1 cellular context compared by ENCODE assay signal in genomic region chr2:39532933-39533332, GRCh38.
TF ChIP-seq lines count a peak whose summit lies in the region.

No MANE protein-coding gene starts in this region.

TF ChIP-seq in HepG2, 621 proteins besides CTCF, POLR2A, EP300 and RAD21 (continued from another document and continues in another):
- TF ChIP-seq ZHX2 (IDR thresholded peaks at IDR 0.05; ENCODE audit: low read depth) (no peak), ZHX2 (CRISPR knock-in tag; IDR thresholded peaks at IDR 0.05; ENCODE audit: borderline replicate concordance) (no peak), SOX6 (IDR thresholded peaks at IDR 0.05) (no peak), SOX6 (CRISPR knock-in tag; IDR thresholded peaks at IDR 0.05) (peak; percentile 61), SRSF4 (IDR thresholded peaks at IDR 0.05; ENCODE audit: low read depth, low read length, poor library complexity, severe bottlenecking) (no peak), MED1 (CRISPR knock-in tag; IDR thresholded peaks at IDR 0.05) (no peak), ZNF333 (CRISPR knock-in tag; IDR thresholded peaks at IDR 0.05; ENCODE audit: borderline replicate concordance) (no peak), TBX2 (CRISPR knock-in tag; IDR thresholded peaks at IDR 0.05; ENCODE audit: borderline replicate concordance) (0 out of 2 replicates have a peak, but pooled peaks have one; percentile 41), ETV6 (CRISPR knock-in tag; conservative IDR thresholded peaks at IDR 0.05) (no peak), SOX13 (IDR thresholded peaks at IDR 0.05) (no peak), SOX13 (CRISPR knock-in tag; conservative IDR thresholded peaks at IDR 0.05 in 1 of 2, IDR thresholded peaks at IDR 0.05 in 1 of 2) (peak in 1 of 2 experiments; percentile 48; a peak in 1 of 4 replicates), CEBPZ (IDR thresholded peaks at IDR 0.05; ENCODE audit: low read length) (no peak), REL (CRISPR knock-in tag; conservative IDR thresholded peaks at IDR 0.05) (no peak), ZBTB2 (CRISPR knock-in tag; IDR thresholded peaks at IDR 0.05; ENCODE audit: low read depth) (no peak), PAWR (CRISPR knock-in tag; IDR thresholded peaks at IDR 0.05; ENCODE audit: borderline replicate concordance) (no peak), MAFF (IDR thresholded peaks at IDR 0.05; ENCODE audit: low read depth, low read length) (no peak), ZNF777 (CRISPR knock-in tag; IDR thresholded peaks at IDR 0.05) (no peak), SP140L (CRISPR knock-in tag; IDR thresholded peaks at IDR 0.05; ENCODE audit: borderline replicate concordance) (no peak), RBAK (CRISPR knock-in tag; IDR thresholded peaks at IDR 0.05) (no peak), ESRRA (CRISPR knock-in tag; IDR thresholded peaks at IDR 0.05; ENCODE audit: low read depth) (no peak), RNF2 (conservative IDR thresholded peaks at IDR 0.05; ENCODE audit: low read depth) (no peak), JARID2 (CRISPR knock-in tag; IDR thresholded peaks at IDR 0.05; ENCODE audit: insufficient replicate concordance) (no peak), FOXJ3 (CRISPR knock-in tag; IDR thresholded peaks at IDR 0.05; ENCODE audit: borderline replicate concordance) (no peak), ZNF350 (CRISPR knock-in tag; IDR thresholded peaks at IDR 0.05; ENCODE audit: borderline replicate concordance, low read depth) (no peak), E2F2 (CRISPR knock-in tag; IDR thresholded peaks at IDR 0.05; ENCODE audit: borderline replicate concordance) (no peak), ZNF572 (CRISPR knock-in tag; IDR thresholded peaks at IDR 0.05) (no peak), ZFP82 (CRISPR knock-in tag; IDR thresholded peaks at IDR 0.05; ENCODE audit: borderline replicate concordance) (no peak), PBX3 (CRISPR knock-in tag; IDR thresholded peaks at IDR 0.05; ENCODE audit: borderline replicate concordance) (no peak), FOXC1 (CRISPR knock-in tag; IDR thresholded peaks at IDR 0.05; ENCODE audit: borderline replicate concordance) (no peak), ZMYM4 (CRISPR knock-in tag; IDR thresholded peaks at IDR 0.05) (peak; percentile 69), ZNF574 (CRISPR knock-in tag; IDR thresholded peaks at IDR 0.05) (no peak)
- TF ChIP-seq, protein P1, sequence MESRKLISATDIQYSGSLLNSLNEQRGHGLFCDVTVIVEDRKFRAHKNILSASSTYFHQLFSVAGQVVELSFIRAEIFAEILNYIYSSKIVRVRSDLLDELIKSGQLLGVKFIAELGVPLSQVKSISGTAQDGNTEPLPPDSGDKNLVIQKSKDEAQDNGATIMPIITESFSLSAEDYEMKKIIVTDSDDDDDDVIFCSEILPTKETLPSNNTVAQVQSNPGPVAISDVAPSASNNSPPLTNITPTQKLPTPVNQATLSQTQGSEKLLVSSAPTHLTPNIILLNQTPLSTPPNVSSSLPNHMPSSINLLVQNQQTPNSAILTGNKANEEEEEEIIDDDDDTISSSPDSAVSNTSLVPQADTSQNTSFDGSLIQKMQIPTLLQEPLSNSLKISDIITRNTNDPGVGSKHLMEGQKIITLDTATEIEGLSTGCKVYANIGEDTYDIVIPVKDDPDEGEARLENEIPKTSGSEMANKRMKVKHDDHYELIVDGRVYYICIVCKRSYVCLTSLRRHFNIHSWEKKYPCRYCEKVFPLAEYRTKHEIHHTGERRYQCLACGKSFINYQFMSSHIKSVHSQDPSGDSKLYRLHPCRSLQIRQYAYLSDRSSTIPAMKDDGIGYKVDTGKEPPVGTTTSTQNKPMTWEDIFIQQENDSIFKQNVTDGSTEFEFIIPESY (CRISPR knock-in tag; IDR thresholded peaks at IDR 0.05): 0 out of 2 replicates have a peak, but pooled peaks have one; percentile 35
- TF ChIP-seq, protein P2, sequence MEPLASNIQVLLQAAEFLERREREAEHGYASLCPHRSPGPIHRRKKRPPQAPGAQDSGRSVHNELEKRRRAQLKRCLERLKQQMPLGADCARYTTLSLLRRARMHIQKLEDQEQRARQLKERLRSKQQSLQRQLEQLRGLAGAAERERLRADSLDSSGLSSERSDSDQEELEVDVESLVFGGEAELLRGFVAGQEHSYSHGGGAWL (CRISPR knock-in tag; IDR thresholded peaks at IDR 0.05): no peak
- TF ChIP-seq, protein P3, sequence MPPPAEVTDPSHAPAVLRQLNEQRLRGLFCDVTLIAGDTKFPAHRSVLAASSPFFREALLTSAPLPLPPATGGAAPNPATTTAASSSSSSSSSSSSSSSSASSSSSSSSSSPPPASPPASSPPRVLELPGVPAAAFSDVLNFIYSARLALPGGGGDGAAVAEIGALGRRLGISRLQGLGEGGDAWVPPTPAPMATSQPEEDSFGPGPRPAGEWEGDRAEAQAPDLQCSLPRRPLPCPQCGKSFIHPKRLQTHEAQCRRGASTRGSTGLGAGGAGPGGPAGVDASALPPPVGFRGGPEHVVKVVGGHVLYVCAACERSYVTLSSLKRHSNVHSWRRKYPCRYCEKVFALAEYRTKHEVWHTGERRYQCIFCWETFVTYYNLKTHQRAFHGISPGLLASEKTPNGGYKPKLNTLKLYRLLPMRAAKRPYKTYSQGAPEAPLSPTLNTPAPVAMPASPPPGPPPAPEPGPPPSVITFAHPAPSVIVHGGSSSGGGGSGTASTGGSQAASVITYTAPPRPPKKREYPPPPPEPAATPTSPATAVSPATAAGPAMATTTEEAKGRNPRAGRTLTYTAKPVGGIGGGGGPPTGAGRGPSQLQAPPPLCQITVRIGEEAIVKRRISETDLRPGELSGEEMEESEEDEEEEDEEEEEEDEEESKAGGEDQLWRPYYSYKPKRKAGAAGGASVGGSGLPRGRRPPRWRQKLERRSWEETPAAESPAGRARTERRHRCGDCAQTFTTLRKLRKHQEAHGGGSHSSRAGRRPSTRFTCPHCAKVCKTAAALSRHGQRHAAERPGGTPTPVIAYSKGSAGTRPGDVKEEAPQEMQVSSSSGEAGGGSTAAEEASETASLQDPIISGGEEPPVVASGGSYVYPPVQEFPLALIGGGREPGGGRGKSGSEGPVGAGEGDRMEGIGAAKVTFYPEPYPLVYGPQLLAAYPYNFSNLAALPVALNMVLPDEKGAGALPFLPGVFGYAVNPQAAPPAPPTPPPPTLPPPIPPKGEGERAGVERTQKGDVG (CRISPR knock-in tag; IDR thresholded peaks at IDR 0.05; ENCODE audit: borderline replicate concordance): peak; percentile 43; the same call in 1 of the 2 replicates
